Comparison of ENCODE assay signal across 10 cellular contexts in genomic region chr2:10452334-10452733, GRCh38. TPM values are rescaled to one million over a fixed set of nuclear protein-coding genes. Genes with fewer than 3 reads are reported as not detected.
DNase-seq lines count a peak whose midpoint lies in the region; ATAC-seq and TF ChIP-seq lines count a peak whose summit lies in the region.
"Had no signal": no experiment of that assay in that cellular context is flagged by ENCODE, and none has a peak within 500 bp of the region (broad histone marks: within the 10 kb centered on the region; RNA-seq: fewer than 3 reads in every experiment).

No MANE protein-coding gene starts in this region.

- H3K4me3 ChIP-seq in AG04449 (ENCODE audit: low read depth, low read length) (no peak overlapping the region), SJSA1 (no peak overlapping the region)

- H3K9me3 ChIP-seq in SJSA1 (replicated peaks) = 0 out of 2 replicates have a peak, but pooled peaks cover 3% of the 10 kb centered on the region

- POLR2A ChIA-PET in AG04449 (lab: Yijun Ruan, JAX) = interaction anchor here (0.7 to 1.0 kb wide), 3 partner anchors 12 to 355 kb away, joined by 3 to 4 read pairs (median 4); no protein-coding TSS in a partner anchor

- ATAC-seq in GM21786 (IDR thresholded peaks at IDR 0.05; ENCODE audit: unreplicated experiment) (no peak), HG03095 (IDR thresholded peaks at IDR 0.05; ENCODE audit: unreplicated experiment) (no peak)
- ATAC-seq: activated CD8-positive, alpha-beta memory T cell treated with anti-CD3 and anti-CD28 coated beads, Interleukin-2, amount 10 ng/mL, durations not matched to agents 7 days and 5 days had no signal

- H3K36me3 ChIP-seq in SJSA1 = peaks cover 7% of the 10 kb centered on the region

- CTCF ChIA-PET in AG04449 (lab: Yijun Ruan, JAX) = interaction anchor here (0.9 to 1.9 kb wide), 7 partner anchors 9 to 378 kb away, joined by 3 to 4 read pairs (median 4); no protein-coding TSS in a partner anchor

- H3K27ac ChIP-seq in SJSA1 = peak overlapping the region; percentile 24; the same call in 1 of the 2 replicates

- TF ChIP-seq CTCF in AG04449 (IDR thresholded peaks at IDR 0.05; ENCODE audit: insufficient read depth, low read length, missing control alignments) = no peak

- H3K4me1 ChIP-seq in SJSA1 (replicated peaks) = peaks cover 39% of the 10 kb centered on the region

- DNase-seq in AG04449 (ENCODE audit: low read depth, low spot score) (peak; percentile 33), HPDE6-E6E7 (ENCODE audit: extremely low spot score) (peak; percentile 87), SJSA1 (ENCODE audit: low read depth in 1 of 2, low spot score in 2 of 2) (peak; percentile 78 to 86), iris pigment epithelial cell (ENCODE audit: low read depth) (peak; percentile 68), NCI-H128 (lab: John Stamatoyannopoulos, UW; ENCODE audit: unreplicated experiment) (no peak), SKM-1 treated with dmso at 0.1 percent for 144 hours (lab: John Stamatoyannopoulos, UW; ENCODE audit: unreplicated experiment) (no peak)
- DNase-seq: activated CD8-positive, alpha-beta memory T cell treated with anti-CD3 and anti-CD28 coated beads, Interleukin-2, amount 10 ng/mL, durations not matched to agents 7 days and 5 days; NCI-H187 treated with DMSO at 0.1 percent for 48 hours had no signal

- H3K27me3 ChIP-seq in SJSA1 (replicated peaks) = no peaks in the 10 kb centered on the region

RNA-seq across cellular contexts. Expression of gene ODC1, which starts 4.2 kb away (rescaled TPM):
- total RNA-seq in SJSA1 (2014; rRNA removed; shearing (Covaris generic)) = 110 and 113 TPM in 2 replicates

Comparison
In these comparisons a context has a peak if more than half of its experiments do, and no peak if none do; other contexts are left out.
1. DNase-seq: peak in AG04449 (single experiment), HPDE6-E6E7 (single experiment), SJSA1 (2 of 2) and iris pigment epithelial cell (single experiment); none in NCI-H128 (single experiment) and SKM-1 treated with dmso at 0.1 percent for 144 hours (single experiment).